ENCODE assay signal across 18 cellular contexts in genomic region chr11:86421976-86422770, GRCh38. TPM values are rescaled to one million over a fixed set of nuclear protein-coding genes. Genes with fewer than 3 reads are reported as not detected.
"Had no signal": no experiment of that assay in that cellular context is flagged by ENCODE, and none has a peak within 500 bp of the region (broad histone marks: within the 10 kb centered on the region; RNA-seq: fewer than 3 reads in every experiment).

No MANE protein-coding gene starts in this region.

- FAIRE-seq: colon, small intestine, TTC549 had no signal

- H3K4me3 Mint-ChIP-seq: activated B cell treated with CpG ODN at 0.5 μM for 24 hours; activated CD4-positive, alpha-beta T cell treated with anti-CD3 and anti-CD28 coated beads, Interleukin-2, amount 10 ng/mL, durations not matched to agents 24 days and 14 days; activated naive CD4-positive, alpha-beta T cell treated with anti-CD3 and anti-CD28 coated beads for 36 hours; activated T-helper 17 cell treated with anti-CD3 and anti-CD28 coated beads, Interleukin-2, amount 50 U/mL, for 72 hours; stimulated activated effector memory CD8-positive, alpha-beta T cell treated with anti-CD3 and anti-CD28 coated beads, Interleukin-12 subunit alpha, Interleukin-12 subunit beta, amount 100 ng/mL, for 72 hours; T-helper 17 cell; type B pancreatic cell had no signal

- H3K9me3 Mint-ChIP-seq: activated T-helper 17 cell treated with anti-CD3 and anti-CD28 coated beads, Interleukin-2, amount 50 U/mL, for 72 hours; type B pancreatic cell had no signal

- H3K27me3 Mint-ChIP-seq: activated B cell treated with CpG ODN at 0.5 μM for 24 hours; activated T-helper 17 cell treated with anti-CD3 and anti-CD28 coated beads, Interleukin-2, amount 50 U/mL, for 72 hours; T-helper 17 cell; type B pancreatic cell had no signal

- H3K36me3 Mint-ChIP-seq: stimulated activated effector memory CD8-positive, alpha-beta T cell treated with anti-CD3 and anti-CD28 coated beads, Interleukin-12 subunit alpha, Interleukin-12 subunit beta, amount 100 ng/mL, for 72 hours; type B pancreatic cell had no signal

- ATAC-seq: activated T-helper 17 cell treated with anti-CD3 and anti-CD28 coated beads, Interleukin-2, amount 50 U/mL, for 72 hours; left ventricle myocardium superior; right cardiac atrium; stimulated activated effector memory CD8-positive, alpha-beta T cell treated with anti-CD3 and anti-CD28 coated beads, Interleukin-12 subunit alpha, Interleukin-12 subunit beta, amount 100 ng/mL, for 72 hours; T-helper 17 cell had no signal

- DNase-seq: activated B cell treated with CpG ODN at 0.5 μM for 24 hours; activated CD4-positive, alpha-beta T cell treated with anti-CD3 and anti-CD28 coated beads, Interleukin-2, amount 10 ng/mL, durations not matched to agents 24 days and 14 days; activated CD8-positive, alpha-beta memory T cell treated with anti-CD3 and anti-CD28 coated beads for 24 hours; activated naive CD4-positive, alpha-beta T cell treated with anti-CD3 and anti-CD28 coated beads for 36 hours; effector memory CD4-positive, alpha-beta T cell; erythroblast; hippocampal formation; left ventricle myocardium superior; mesenchymal stem cell; right cardiac atrium; small intestine; T-helper 17 cell had no signal

- H3K27ac Mint-ChIP-seq: activated B cell treated with CpG ODN at 0.5 μM for 24 hours; activated CD4-positive, alpha-beta T cell treated with anti-CD3 and anti-CD28 coated beads, Interleukin-2, amount 10 ng/mL, durations not matched to agents 24 days and 14 days; activated naive CD4-positive, alpha-beta T cell treated with anti-CD3 and anti-CD28 coated beads for 36 hours; activated T-helper 17 cell treated with anti-CD3 and anti-CD28 coated beads, Interleukin-2, amount 50 U/mL, for 72 hours; stimulated activated effector memory CD8-positive, alpha-beta T cell treated with anti-CD3 and anti-CD28 coated beads, Interleukin-12 subunit alpha, Interleukin-12 subunit beta, amount 100 ng/mL, for 72 hours; T-helper 17 cell; type B pancreatic cell had no signal

- H3K4me1 Mint-ChIP-seq: activated B cell treated with CpG ODN at 0.5 μM for 24 hours; activated T-helper 17 cell treated with anti-CD3 and anti-CD28 coated beads, Interleukin-2, amount 50 U/mL, for 72 hours; stimulated activated effector memory CD8-positive, alpha-beta T cell treated with anti-CD3 and anti-CD28 coated beads, Interleukin-12 subunit alpha, Interleukin-12 subunit beta, amount 100 ng/mL, for 72 hours; T-helper 17 cell had no signal

RNA-seq across cellular contexts. Expression of gene CCDC81, which starts 47.5 kb away (rescaled TPM):
- total RNA-seq: kidney epithelial cell had no signal
